ENCODE assay signal across 32 cellular contexts in genomic region chr2:168949324-168949723, GRCh38. TPM values are rescaled to one million over a fixed set of nuclear protein-coding genes. Genes with fewer than 3 reads are reported as not detected.
"Had no signal": no experiment of that assay in that cellular context is flagged by ENCODE, and none has a peak within 500 bp of the region (broad histone marks: within the 10 kb centered on the region; RNA-seq: fewer than 3 reads in every experiment).

No MANE protein-coding gene starts in this region.

- H3K9me3 ChIP-seq: ascending aorta, colonic mucosa had no signal

- ATAC-seq: activated naive CD8-positive, alpha-beta T cell treated with anti-CD3 and anti-CD28 coated beads, Interleukin-2, amount 50 U/mL, for 24 hours; activated T-cell treated with anti-CD3 and anti-CD28 coated beads, Interleukin-2, amount 50 U/mL, for 4 hours; activated T-helper 17 cell treated with anti-CD3 and anti-CD28 coated beads, Interleukin-2, amount 50 U/mL, for 72 hours had no signal

- H3K27ac ChIP-seq: ascending aorta, cardiac muscle cell, colonic mucosa, VCaP had no signal

- H3K4me3 ChIP-seq: ascending aorta, cardiac muscle cell, colonic mucosa had no signal

- H3K36me3 ChIP-seq: ascending aorta, cardiac muscle cell, colonic mucosa had no signal

- DNase-seq: activated B cell treated with CpG ODN at 0.5 μM for 24 hours; activated CD4-positive, alpha-beta T cell treated with anti-CD3 and anti-CD28 coated beads, Interleukin-2, amount 10 ng/mL, durations not matched to agents 24 days and 14 days; activated CD4-positive, alpha-beta T cell treated with anti-CD3 and anti-CD28 coated beads, Interleukin-2, amount 50 U/mL, for 1 hour; activated CD4-positive, alpha-beta T cell treated with anti-CD3 and anti-CD28 coated beads, Interleukin-2, amount 50 U/mL, for 4 hours; activated CD4-positive, CD25-positive, alpha-beta regulatory T cell treated with anti-CD3 and anti-CD28 coated beads, Interleukin-2, amount 50 U/mL, for 72 hours; activated CD8-positive, alpha-beta memory T cell treated with anti-CD3 and anti-CD28 coated beads, Interleukin-2, amount 50 U/mL, for 4 hours; activated effector memory CD4-positive, alpha-beta T cell treated with anti-CD3 and anti-CD28 coated beads, Interleukin-2, amount 50 U/mL, for 16 hours; activated gamma-delta T cell treated with Interleukin-2 at 50 U/mL for 16 hours; activated naive CD4-positive, alpha-beta T cell; activated naive CD8-positive, alpha-beta T cell treated with anti-CD3 and anti-CD28 coated beads, Interleukin-2, amount 10 ng/mL, durations not matched to agents 7 days and 5 days; activated naive CD8-positive, alpha-beta T cell treated with anti-CD3 and anti-CD28 coated beads, Interleukin-2, amount 50 U/mL, for 24 hours; activated T-cell treated with anti-CD3 and anti-CD28 coated beads for 4 hours; activated T-cell treated with anti-CD3 and anti-CD28 coated beads, Interleukin-2, amount 50 U/mL, for 1 hour; activated T-cell treated with anti-CD3 and anti-CD28 coated beads, Interleukin-2, amount 50 U/mL, for 4 hours; activated T-cell treated with anti-CD3 and anti-CD28 coated beads, Interleukin-2, amount 50 U/mL, for 72 hours; amygdala; anterior cingulate cortex; caudate nucleus; cerebellar nuclear complex; colonic mucosa; T-helper 9 cell had no signal

- H3K4me1 ChIP-seq: ascending aorta, colonic mucosa had no signal

- FAIRE-seq: bronchial epithelial cell had no signal

- H3K27me3 ChIP-seq: ascending aorta, cardiac muscle cell, colonic mucosa had no signal

RNA-seq across cellular contexts. Expression of gene G6PC2, which starts 48.2 kb away (rescaled TPM):
- total RNA-seq: activated B cell treated with CpG ODN at 0.5 μM for 24 hours; activated CD4-positive, alpha-beta memory T cell treated with anti-CD3 and anti-CD28 coated beads for 36 hours; activated CD4-positive, alpha-beta T cell treated with anti-CD3 and anti-CD28 coated beads, Interleukin-2, amount 10 ng/mL, durations not matched to agents 24 days and 14 days; activated CD8-positive, alpha-beta memory T cell treated with anti-CD3 and anti-CD28 coated beads for 36 hours; activated CD8-positive, alpha-beta T cell treated with anti-CD3 and anti-CD28 coated beads for 36 hours; activated naive CD4-positive, alpha-beta T cell treated with anti-CD3 and anti-CD28 coated beads for 36 hours; activated naive CD8-positive, alpha-beta T cell treated with anti-CD3 and anti-CD28 coated beads, Interleukin-2, amount 10 ng/mL, durations not matched to agents 7 days and 5 days; activated T-cell treated with anti-CD3 and anti-CD28 coated beads, Interleukin-2, amount 50 U/mL, for 4 hours; activated T-cell treated with anti-CD3 and anti-CD28 coated beads, Interleukin-2, amount 50 U/mL, for 72 hours; activated T-helper 1 cell treated with anti-CD3 and anti-CD28 coated beads, Interleukin-12 subunit alpha, Interleukin-12 subunit beta, Interleukin-2, Interleukin-4 antibody, amounts not matched to agents 30 ng/mL and 10 ng/mL and 1 ng/mL, durations not matched to agents 14 hours and 24 hours and 36 hours; activated T-helper 17 cell treated with anti-CD3 and anti-CD28 coated beads, Interleukin-2, amount 50 U/mL, for 72 hours; ascending aorta; bronchial epithelial cell; cardiac muscle cell; chondrocyte had no signal
- polyA plus RNA-seq: cardiac muscle cell had no signal

RNA-seq across cellular contexts. Expression of gene SPC25, which starts 59.1 kb away (rescaled TPM):
- total RNA-seq: ascending aorta, bronchial epithelial cell had no signal
